In genomic region chr12:105228494-105228893, GRCh38 we compare ENCODE assay signal across 10 cellular contexts. TPM values are rescaled to one million over a fixed set of nuclear protein-coding genes. Genes with fewer than 3 reads are reported as not detected.
A peak's percentile ranks its signal among the peaks of the same experiment; 100 is the strongest.
DNase-seq lines count a peak whose midpoint lies in the region; ATAC-seq lines count a peak whose summit lies in the region.
"Had no signal": no experiment of that assay in that cellular context is flagged by ENCODE, and none has a peak within 500 bp of the region (broad histone marks: within the 10 kb centered on the region; RNA-seq: fewer than 3 reads in every experiment).

No MANE protein-coding gene starts in this region.

- H3K4me3 ChIP-seq in naive thymus-derived CD4-positive, alpha-beta T cell (ENCODE audit: low read length): no peak overlapping the region

- peak; percentile 74 for DNase-seq in activated CD4-positive, alpha-beta T cell treated with anti-CD3 and anti-CD28 coated beads, Interleukin-2, amount 10 ng/mL, durations not matched to agents 24 days and 14 days
- no peak for DNase-seq in activated CD4-positive, alpha-beta T cell treated with anti-CD3 and anti-CD28 coated beads, Interleukin-2, amount 50 U/mL, for 4 hours
- DNase-seq in activated CD4-positive, alpha-beta memory T cell treated with anti-CD3 and anti-CD28 coated beads for 36 hours: no peak
- DNase-seq in fibroblast of gingiva (ENCODE audit: low read depth) (peak; percentile 91), NCI-H1694 treated with DMSO at 0.1 percent for 48 hours (lab: John Stamatoyannopoulos, UW) (no peak)
- DNase-seq in stimulated activated naive CD8-positive, alpha-beta T cell treated with anti-CD3 and anti-CD28 coated beads, Interleukin-15, amount 100 ng/mL, for 72 hours: no peak
- no peak for DNase-seq in naive thymus-derived CD4-positive, alpha-beta T cell
- DNase-seq: activated CD4-positive, alpha-beta T cell treated with anti-CD3 and anti-CD28 coated beads for 4 hours; posterior cingulate gyrus had no signal

- H3K27me3 ChIP-seq in naive thymus-derived CD4-positive, alpha-beta T cell (ENCODE audit: control insufficient read depth in 2 of 2, insufficient read depth in 2 of 2, low read length in 2 of 2): no peaks in the 10 kb centered on the region

- H3K36me3 Mint-ChIP-seq in activated CD4-positive, alpha-beta T cell treated with anti-CD3 and anti-CD28 coated beads, Interleukin-2, amount 10 ng/mL, durations not matched to agents 24 days and 14 days (ENCODE audit: low read depth): peaks cover 35% of the 10 kb centered on the region
- H3K36me3 Mint-ChIP-seq in activated CD4-positive, alpha-beta memory T cell treated with anti-CD3 and anti-CD28 coated beads for 36 hours: peaks cover 34% of the 10 kb centered on the region
- H3K36me3 Mint-ChIP-seq in naive thymus-derived CD4-positive, alpha-beta T cell: peaks cover 13 to 37% (median 29%) of the 10 kb centered on the region in 5 donors

- H3K27ac Mint-ChIP-seq in activated CD4-positive, alpha-beta T cell treated with anti-CD3 and anti-CD28 coated beads, Interleukin-2, amount 10 ng/mL, durations not matched to agents 24 days and 14 days: peak overlapping the region; percentile 67
- H3K27ac Mint-ChIP-seq in activated CD4-positive, alpha-beta memory T cell treated with anti-CD3 and anti-CD28 coated beads for 36 hours: peak overlapping the region; percentile 58
- H3K27ac Mint-ChIP-seq in stimulated activated naive CD8-positive, alpha-beta T cell treated with anti-CD3 and anti-CD28 coated beads, Interleukin-15, amount 100 ng/mL, for 72 hours: no peak overlapping the region
- peak overlapping the region in 2 of 9 donors; percentile 16 to 77 for H3K27ac Mint-ChIP-seq in naive thymus-derived CD4-positive, alpha-beta T cell

- POLR2A ChIA-PET in activated CD4-positive, alpha-beta memory T cell treated with anti-CD3 and anti-CD28 coated beads for 36 hours (lab: Charles Lee): no interaction called here
- POLR2A ChIA-PET in naive thymus-derived CD4-positive, alpha-beta T cell (lab: Charles Lee): no interaction called here

- CTCF ChIA-PET in activated CD4-positive, alpha-beta memory T cell treated with anti-CD3 and anti-CD28 coated beads for 36 hours (lab: Charles Lee): no interaction called here
- CTCF ChIA-PET in naive thymus-derived CD4-positive, alpha-beta T cell (lab: Charles Lee): no interaction called here

- peaks cover 47% of the 10 kb centered on the region for H3K4me1 Mint-ChIP-seq in activated CD4-positive, alpha-beta T cell treated with anti-CD3 and anti-CD28 coated beads, Interleukin-2, amount 10 ng/mL, durations not matched to agents 24 days and 14 days
- peaks cover 67% of the 10 kb centered on the region for H3K4me1 Mint-ChIP-seq in activated CD4-positive, alpha-beta memory T cell treated with anti-CD3 and anti-CD28 coated beads for 36 hours (ENCODE audit: low read depth)
- H3K4me1 Mint-ChIP-seq in stimulated activated naive CD8-positive, alpha-beta T cell treated with anti-CD3 and anti-CD28 coated beads, Interleukin-15, amount 100 ng/mL, for 72 hours: peaks cover 70% of the 10 kb centered on the region
- H3K4me1 Mint-ChIP-seq in naive thymus-derived CD4-positive, alpha-beta T cell: peaks cover 39 to 72% (median 64%) of the 10 kb centered on the region in 7 donors

- H3K9me3 ChIP-seq in naive thymus-derived CD4-positive, alpha-beta T cell (ENCODE audit: control insufficient read depth in 2 of 3, low read length in 3 of 3): no peaks in the 10 kb centered on the region

- H3K27me3 Mint-ChIP-seq in activated CD4-positive, alpha-beta T cell treated with anti-CD3 and anti-CD28 coated beads, Interleukin-2, amount 10 ng/mL, durations not matched to agents 24 days and 14 days: no peaks in the 10 kb centered on the region
- H3K27me3 Mint-ChIP-seq in activated CD4-positive, alpha-beta memory T cell treated with anti-CD3 and anti-CD28 coated beads for 36 hours: no peaks in the 10 kb centered on the region
- H3K27me3 Mint-ChIP-seq in stimulated activated naive CD8-positive, alpha-beta T cell treated with anti-CD3 and anti-CD28 coated beads, Interleukin-15, amount 100 ng/mL, for 72 hours: no peaks in the 10 kb centered on the region
- H3K27me3 Mint-ChIP-seq in naive thymus-derived CD4-positive, alpha-beta T cell: no peaks in the 10 kb centered on the region

- H3K9me3 Mint-ChIP-seq in activated CD4-positive, alpha-beta T cell treated with anti-CD3 and anti-CD28 coated beads, Interleukin-2, amount 10 ng/mL, durations not matched to agents 24 days and 14 days: no peaks in the 10 kb centered on the region
- no peaks in the 10 kb centered on the region for H3K9me3 Mint-ChIP-seq in activated CD4-positive, alpha-beta memory T cell treated with anti-CD3 and anti-CD28 coated beads for 36 hours
- H3K9me3 Mint-ChIP-seq in stimulated activated naive CD8-positive, alpha-beta T cell treated with anti-CD3 and anti-CD28 coated beads, Interleukin-15, amount 100 ng/mL, for 72 hours: no peaks in the 10 kb centered on the region
- H3K9me3 Mint-ChIP-seq in naive thymus-derived CD4-positive, alpha-beta T cell: no peaks in the 10 kb centered on the region

- no peak overlapping the region for H3K27ac ChIP-seq in naive thymus-derived CD4-positive, alpha-beta T cell (ENCODE audit: low read depth, low read length)

- ATAC-seq in stimulated activated naive CD8-positive, alpha-beta T cell treated with anti-CD3 and anti-CD28 coated beads, Interleukin-15, amount 100 ng/mL, for 72 hours: peak; percentile 80
- no peak for ATAC-seq in naive thymus-derived CD4-positive, alpha-beta T cell
- no peak for ATAC-seq in HG02798 (IDR thresholded peaks at IDR 0.05; ENCODE audit: poor library complexity, unreplicated experiment)

- H3K4me3 Mint-ChIP-seq in activated CD4-positive, alpha-beta T cell treated with anti-CD3 and anti-CD28 coated beads, Interleukin-2, amount 10 ng/mL, durations not matched to agents 24 days and 14 days: peak overlapping the region; percentile 48
- H3K4me3 Mint-ChIP-seq in activated CD4-positive, alpha-beta memory T cell treated with anti-CD3 and anti-CD28 coated beads for 36 hours: no peak overlapping the region
- peak overlapping the region; percentile 29 to 54 for H3K4me3 Mint-ChIP-seq in stimulated activated naive CD8-positive, alpha-beta T cell treated with anti-CD3 and anti-CD28 coated beads, Interleukin-15, amount 100 ng/mL, for 72 hours
- H3K4me3 Mint-ChIP-seq in naive thymus-derived CD4-positive, alpha-beta T cell: peak overlapping the region in 1 of 10 donors; percentile 53

- H3K36me3 ChIP-seq in naive thymus-derived CD4-positive, alpha-beta T cell (ENCODE audit: control insufficient read depth in 2 of 3, insufficient read depth in 3 of 3, low read length in 3 of 3): peaks cover 0 to 42% (median under 1%) of the 10 kb centered on the region in 3 experiments

- intact Hi-C loops in activated CD4-positive, alpha-beta T cell treated with anti-CD3 and anti-CD28 coated beads, Interleukin-2, amount 10 ng/mL, durations not matched to agents 24 days and 14 days (cut with micrococcal nuclease): loop anchor here (1.0 to 2.0 kb wide), 4 partner anchors 8 to 1388 kb away; partner anchors contain the start of genes APPL2 and NT5DC3
- intact Hi-C loops in activated CD4-positive, alpha-beta memory T cell treated with anti-CD3 and anti-CD28 coated beads for 36 hours (cut with micrococcal nuclease): loop anchor here (1.0 to 5.0 kb wide), 6 partner anchors 8 to 154 kb away; partner anchors contain the start of genes APPL2 and WASHC4
- intact Hi-C loops in naive thymus-derived CD4-positive, alpha-beta T cell (cut with micrococcal nuclease): no loop called here

- peaks cover 3 to 12% of the 10 kb centered on the region in 2 donors for H3K4me1 ChIP-seq in naive thymus-derived CD4-positive, alpha-beta T cell (ENCODE audit: control insufficient read depth in 2 of 2, insufficient read depth in 2 of 2, low read length in 2 of 2)

RNA-seq across cellular contexts. Expression of gene APPL2, which starts 7.5 kb away (rescaled TPM):
- 18.2 and 20.5 TPM in 2 replicates for total RNA-seq in activated CD4-positive, alpha-beta T cell treated with anti-CD3 and anti-CD28 coated beads, Interleukin-2, amount 10 ng/mL, durations not matched to agents 24 days and 14 days
- total RNA-seq in activated CD4-positive, alpha-beta memory T cell treated with anti-CD3 and anti-CD28 coated beads for 36 hours: 10 to 100 TPM; 21.4 to 21.5 TPM
- total RNA-seq in naive thymus-derived CD4-positive, alpha-beta T cell: 10 to 100 TPM; 31.6 to 74.5 (median 58.3) TPM
- polyA plus RNA-seq in naive thymus-derived CD4-positive, alpha-beta T cell: 10 to 100 TPM; 10.1 to 27.1 TPM

Comparison
In these comparisons a context has a peak if more than half of its experiments do, and no peak if none do; other contexts are left out.
1. DNase-seq: peak in activated CD4-positive, alpha-beta T cell treated with anti-CD3 and anti-CD28 coated beads, Interleukin-2, amount 10 ng/mL, durations not matched to agents 24 days and 14 days (single experiment) and fibroblast of gingiva (single experiment); none in activated CD4-positive, alpha-beta T cell treated with anti-CD3 and anti-CD28 coated beads, Interleukin-2, amount 50 U/mL, for 4 hours (0 of 2), activated CD4-positive, alpha-beta memory T cell treated with anti-CD3 and anti-CD28 coated beads for 36 hours (single experiment), stimulated activated naive CD8-positive, alpha-beta T cell treated with anti-CD3 and anti-CD28 coated beads, Interleukin-15, amount 100 ng/mL, for 72 hours (0 of 2), naive thymus-derived CD4-positive, alpha-beta T cell (0 of 9) and NCI-H1694 treated with DMSO at 0.1 percent for 48 hours (single experiment).
2. H3K27ac Mint-ChIP-seq: peak in activated CD4-positive, alpha-beta T cell treated with anti-CD3 and anti-CD28 coated beads, Interleukin-2, amount 10 ng/mL, durations not matched to agents 24 days and 14 days (single experiment) and activated CD4-positive, alpha-beta memory T cell treated with anti-CD3 and anti-CD28 coated beads for 36 hours (single experiment); none in stimulated activated naive CD8-positive, alpha-beta T cell treated with anti-CD3 and anti-CD28 coated beads, Interleukin-15, amount 100 ng/mL, for 72 hours (0 of 2).
3. intact Hi-C loops: an anchor here in activated CD4-positive, alpha-beta T cell treated with anti-CD3 and anti-CD28 coated beads, Interleukin-2, amount 10 ng/mL, durations not matched to agents 24 days and 14 days (1.0 to 2.0 kb wide) and activated CD4-positive, alpha-beta memory T cell treated with anti-CD3 and anti-CD28 coated beads for 36 hours (1.0 to 5.0 kb wide); none called in naive thymus-derived CD4-positive, alpha-beta T cell.